In genomic region chr12:4273651-4274395, GRCh38 we compare ENCODE assay signal across 8 cellular contexts. TPM values are rescaled to one million over a fixed set of nuclear protein-coding genes. Genes with fewer than 3 reads are reported as not detected.
DNase-seq lines count a peak whose midpoint lies in the region; FAIRE-seq lines count a peak whose summit lies in the region.

TSS of gene CCND2 (plus strand) at chr12:4273762. CDS start at chr12:4274041, 279 bp downstream.

- H3K9me3 ChIP-seq in small intestine (ENCODE audit: control insufficient read depth, low read depth): no peaks in the 10 kb centered on the region

- FAIRE-seq in small intestine (lab: Jason Lieb, UNC): no peak

- H3K36me3 ChIP-seq in small intestine (ENCODE audit: control insufficient read depth in 2 of 2, insufficient read depth in 2 of 2, low read length in 2 of 2): peaks cover 3 to 8% of the 10 kb centered on the region in 2 donors

- 0 to 1% (median 1%) methylated on average over 49 to 52 of the region's 52 CpGs for WGBS in small intestine, 3 donors

- H3K27me3 ChIP-seq in small intestine (ENCODE audit: control insufficient read depth in 2 of 2, insufficient read depth in 2 of 2, low read length in 2 of 2): no peaks in the 10 kb centered on the region

- DNase-seq in NCI-H1092 treated with DMSO at 0.1 percent for 48 hours (lab: John Stamatoyannopoulos, UW) (peak; percentile 10), NCI-H1092 (lab: John Stamatoyannopoulos, UW) (no peak), HK-2 (ENCODE audit: unreplicated experiment) (peak; percentile 66), cerebellum (ENCODE audit: low spot score) (peak; percentile 71), iris pigment epithelial cell (ENCODE audit: low read depth) (peak; percentile 78), small intestine (peak; percentile 93), A172 (ENCODE audit: low spot score) (no peak)
- DNase-seq in activated CD4-positive, CD25-positive, alpha-beta regulatory T cell treated with anti-CD3 and anti-CD28 coated beads, Interleukin-2, amount 50 U/mL, for 16 hours (ENCODE audit: low read depth, low spot score): peak; percentile 37

- peak within 1 kb of the TSS; percentile 76 to 90 for H3K4me3 ChIP-seq in small intestine (ENCODE audit: low read depth in 1 of 2, low read length in 2 of 2)

- peaks cover 3 to 10% of the 10 kb centered on the region in 2 donors for H3K4me1 ChIP-seq in small intestine (ENCODE audit: control insufficient read depth in 2 of 2, insufficient read depth in 1 of 2, low read depth in 1 of 2, low read length in 1 of 2)

- H3K27ac ChIP-seq in small intestine (ENCODE audit: low read depth in 1 of 2, low read length in 1 of 2): peak within 1 kb of the TSS; percentile 88 to 98

RNA-seq across cellular contexts. Expression of gene CCND2, which starts in this region (rescaled TPM):
- 149 TPM for total RNA-seq in cerebellum
- 10 to 100 TPM in 1 of 3 donors, 1 to 10 TPM in 2; 5.6 to 38.1 (median 5.9) TPM for polyA plus RNA-seq in small intestine
- total RNA-seq in A172 (2014; rRNA removed; shearing (Covaris generic)): not detected in 2 replicates

Comparison
In these comparisons a context has a peak if more than half of its experiments do, and no peak if none do; other contexts are left out.
1. RNA of gene CCND2 (total RNA-seq): 149 TPM in cerebellum (single experiment); not detected in A172; every median in the first group is over 100 times any median in the second.
2. DNase-seq: peak in NCI-H1092 treated with DMSO at 0.1 percent for 48 hours (single experiment), HK-2 (single experiment), activated CD4-positive, CD25-positive, alpha-beta regulatory T cell treated with anti-CD3 and anti-CD28 coated beads, Interleukin-2, amount 50 U/mL, for 16 hours (single experiment), cerebellum (single experiment), iris pigment epithelial cell (single experiment) and small intestine (single experiment); none in NCI-H1092 (single experiment) and A172 (single experiment).